In genomic region chr13:98267080-98267912, GRCh38 we compare ENCODE assay signal across 9 cellular contexts.
DNase-seq lines count a peak whose midpoint lies in the region; ATAC-seq and TF ChIP-seq lines count a peak whose summit lies in the region.
"Had no signal": no experiment of that assay in that cellular context is flagged by ENCODE, and none has a peak within 500 bp of the region (broad histone marks: within the 10 kb centered on the region; RNA-seq: fewer than 3 reads in every experiment).

No MANE protein-coding gene starts in this region.

- no peaks in the 10 kb centered on the region for H3K9me3 ChIP-seq in mucosa of rectum (ENCODE audit: control insufficient read depth in 2 of 2, low read length in 2 of 2)

- ATAC-seq in GM18519 (IDR thresholded peaks at IDR 0.05; ENCODE audit: low FRiP score, unreplicated experiment): peak; percentile 92
- ATAC-seq in HG02938 (IDR thresholded peaks at IDR 0.05; ENCODE audit: unreplicated experiment): peak; percentile 92
- ATAC-seq in omental fat pad (ENCODE audit: low FRiP score): no peak

- no peaks in the 10 kb centered on the region for H3K36me3 ChIP-seq in mucosa of rectum (ENCODE audit: control insufficient read depth in 2 of 2, insufficient read depth in 2 of 2, low read length in 2 of 2)

- peak overlapping the region in 1 of 2 donors; percentile 38 for H3K9ac ChIP-seq in mucosa of rectum (ENCODE audit: low read depth in 1 of 2, low read length in 2 of 2)

- DNase-seq in NCI-H2227 treated with DMSO at 0.1 percent for 48 hours (lab: John Stamatoyannopoulos, UW) (no peak), NCI-H2081 (lab: John Stamatoyannopoulos, UW) (no peak), omental fat pad (ENCODE audit: low spot score) (no peak)
- no peak for DNase-seq in activated CD8-positive, alpha-beta memory T cell treated with anti-CD3 and anti-CD28 coated beads, Interleukin-2, amount 50 U/mL, for 4 hours
- DNase-seq: NCI-H187 had no signal

- TF ChIP-seq CTCF in omental fat pad (IDR thresholded peaks at IDR 0.05): no peak

- H3K4me3 ChIP-seq in mucosa of rectum (ENCODE audit: low read length in 2 of 2): peak overlapping the region; percentile 13 to 39

- no peaks in the 10 kb centered on the region for H3K27me3 ChIP-seq in mucosa of rectum (ENCODE audit: control insufficient read depth in 2 of 2, insufficient read depth in 2 of 2, low read length in 2 of 2)

- H3K27ac ChIP-seq in cingulate gyrus (ENCODE audit: low read depth, low read length): peak overlapping the region; percentile 47
- H3K27ac ChIP-seq in mucosa of rectum (ENCODE audit: low read depth in 2 of 2, low read length in 2 of 2): peak overlapping the region; percentile 53 to 59

- H3K4me1 ChIP-seq in mucosa of rectum (ENCODE audit: control insufficient read depth in 2 of 2, insufficient read depth in 2 of 2, low read length in 2 of 2): peaks cover 14 to 16% of the 10 kb centered on the region in 2 donors
